ENCODE assay signal across 1 cellular context in genomic region chr2:218006741-218007140, GRCh38.
TF ChIP-seq lines count a peak whose summit lies in the region.

No MANE protein-coding gene starts in this region.

TF ChIP-seq in SK-N-SH, 30 proteins besides CTCF, POLR2A, EP300 and RAD21 (continued from another document):
- TF ChIP-seq PBX3 (IDR thresholded peaks at IDR 0.05) (peak; percentile 43), USF2 (IDR thresholded peaks at IDR 0.05; ENCODE audit: borderline replicate concordance, low read depth, low read length) (no peak), GATA2 (CRISPR knock-in tag; IDR thresholded peaks at IDR 0.05) (no peak), RCOR1 (IDR thresholded peaks at IDR 0.05; ENCODE audit: low read length) (no peak), MEF2A (IDR thresholded peaks at IDR 0.05; ENCODE audit: borderline replicate concordance, low read depth) (no peak), USF1 (IDR thresholded peaks at IDR 0.05; ENCODE audit: borderline replicate concordance, low read depth) (no peak), IRF3 (IDR thresholded peaks at IDR 0.05; ENCODE audit: low read depth, low read length) (no peak), GABPA (IDR thresholded peaks at IDR 0.05; ENCODE audit: low read depth) (no peak)
